ENCODE assay signal across 8 cellular contexts in the genomic region with DNA sequence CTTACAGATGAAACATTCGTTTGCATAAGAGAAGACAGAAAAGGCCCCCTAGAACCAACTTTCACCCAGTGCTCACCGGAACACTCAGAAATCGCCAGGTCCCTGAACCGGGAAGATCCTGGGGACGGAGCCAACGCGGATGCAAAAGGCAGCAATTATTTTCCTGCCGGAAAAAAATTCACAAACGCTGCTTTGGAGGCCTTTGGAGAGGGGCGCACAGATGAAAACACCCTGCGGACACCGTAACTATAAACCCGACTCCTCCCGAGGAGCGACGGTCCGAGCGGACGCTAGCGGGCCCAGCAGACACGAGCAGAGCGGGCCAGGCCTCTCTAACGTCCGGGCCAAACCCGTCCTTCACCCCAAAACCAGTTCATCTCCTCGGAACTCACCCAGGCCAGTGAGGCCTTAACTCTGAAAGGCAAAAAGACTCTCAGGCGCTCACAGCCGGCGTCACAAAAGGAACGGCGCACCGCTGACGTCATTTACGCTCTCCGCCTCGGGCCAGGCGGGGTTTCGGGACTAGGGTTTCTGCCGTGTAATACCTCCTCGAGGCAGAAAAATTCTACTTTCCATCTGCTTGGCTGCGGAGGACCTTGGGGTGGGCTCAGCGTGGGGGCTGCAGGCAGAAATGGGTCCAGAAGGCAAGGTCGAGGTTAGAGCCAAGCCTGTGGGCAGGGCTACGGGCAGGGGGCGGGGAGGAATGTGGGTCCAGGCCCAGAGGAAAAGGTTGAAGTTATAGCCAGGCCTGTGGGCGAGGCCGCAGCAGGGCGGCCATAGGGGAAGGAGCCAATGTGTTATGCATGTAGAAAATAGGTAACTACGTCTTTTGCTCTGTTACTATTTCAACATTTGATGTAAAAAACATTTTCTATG. TPM values are rescaled to one million over a fixed set of nuclear protein-coding genes. Genes with fewer than 3 reads are reported as not detected.
DNase-seq lines count a peak whose midpoint lies in the region; ATAC-seq and TF ChIP-seq lines count a peak whose summit lies in the region.

A gene (minus strand): TSS at position 463 of the 876 bp plus-strand sequence. CDS start 2,413 bp downstream, outside the sequence.

- H3K36me3 ChIP-seq in neural progenitor cell, result peaks cover 26% of the 10 kb centered on the region
- H3K36me3 ChIP-seq in stomach, result peaks cover 29 to 35% (median 34%) of the 10 kb centered on the region in 4 donors

- intact Hi-C loops in stomach (cut with DNase I; ENCODE audit: low total_unique reads), result no loop called here

- WGBS in stomach, 5 donors, result 1 to 3% (median 2%) methylated on average over 31 to 49 of the region's 49 CpGs

- H3F3A ChIP-seq in neural progenitor cell (ENCODE audit: low read depth), result no peaks in the 10 kb centered on the region

- H3K4me2 ChIP-seq in neural progenitor cell, result peak within 1 kb of the TSS; percentile 92

- H3K4me1 ChIP-seq in neural progenitor cell (no peaks in the 10 kb centered on the region), stomach (peaks cover 0 to 25% (median 10%) of the 10 kb centered on the region in 4 donors)

- peak within 1 kb of the TSS; percentile 89 for H2AFZ ChIP-seq in neural progenitor cell (replicated peaks)

- H3K9me3 Mint-ChIP-seq in neural progenitor cell, result peaks cover 70% of the 10 kb centered on the region

- peak within 1 kb of the TSS; percentile 96 for H3K9ac ChIP-seq in neural progenitor cell

- TF ChIP-seq CTCF in LNCaP clone FGC (IDR thresholded peaks at IDR 0.05; ENCODE audit: control insufficient read depth, extremely low read depth, insufficient read depth) (no peak), neural progenitor cell (IDR thresholded peaks at IDR 0.05) (no peak), stomach (IDR thresholded peaks at IDR 0.05) (no peak)

- TF ChIP-seq EP300 in stomach (IDR thresholded peaks at IDR 0.05), result no peak

- peak within 1 kb of the TSS; percentile 98 for H3K4me3 Mint-ChIP-seq in neural progenitor cell

- peaks cover 4% of the 10 kb centered on the region for H3K4me1 Mint-ChIP-seq in neural progenitor cell

- peak within 1 kb of the TSS; percentile 96 for H3K4me3 ChIP-seq in LNCaP clone FGC (ENCODE audit: low read depth, low read length)
- H3K4me3 ChIP-seq in neural progenitor cell, result peak within 1 kb of the TSS; percentile 84
- H3K4me3 ChIP-seq in stomach, result peak within 1 kb of the TSS; percentile 57 to 77 (median 66)

- H3K27me3 ChIP-seq in neural progenitor cell, result no peaks in the 10 kb centered on the region
- H3K27me3 ChIP-seq in stomach, result no peaks in the 10 kb centered on the region

- H3K36me3 Mint-ChIP-seq in neural progenitor cell, result peaks cover 42% of the 10 kb centered on the region

- TF ChIP-seq POLR2A in stomach (IDR thresholded peaks at IDR 0.05), result no peak

- peaks cover 34% of the 10 kb centered on the region for H3K79me2 ChIP-seq in neural progenitor cell (ENCODE audit: low read depth)

- DNase-seq in C1 segment of cervical spinal cord (lab: John Stamatoyannopoulos, UW) (peak; percentile 35 to 83 (median 74)), LNCaP clone FGC (ENCODE audit: low read depth) (peak; percentile 80), SK-N-DZ (ENCODE audit: low spot score) (peak; percentile 84), foreskin melanocyte (peak; percentile 85), neural progenitor cell (ENCODE audit: low spot score) (peak; percentile 93), stomach (peak; percentile 85)
- DNase-seq in activated naive CD4-positive, alpha-beta T cell treated with Interleukin-2 at 50 U/mL for 16 hours, result peak; percentile 87

- H3K9me3 ChIP-seq in neural progenitor cell (ENCODE audit: low read depth) (no peaks in the 10 kb centered on the region), stomach (peaks cover 14 to 64% (median 36%) of the 10 kb centered on the region in 4 donors)

- H3K27me3 Mint-ChIP-seq in neural progenitor cell (ENCODE audit: insufficient read depth, low read depth), result peaks cover 18% of the 10 kb centered on the region

- H3K27ac ChIP-seq in neural progenitor cell (peak within 1 kb of the TSS; percentile 14), stomach (peak within 1 kb of the TSS; percentile 85 to 91 (median 90))

- ATAC-seq in GM19468 (IDR thresholded peaks at IDR 0.05; ENCODE audit: extremely low read depth, unreplicated experiment), result peak; percentile 52

- H4K20me1 ChIP-seq in neural progenitor cell (ENCODE audit: low read depth), result no peaks in the 10 kb centered on the region

- H3K27ac Mint-ChIP-seq in neural progenitor cell, result peak within 1 kb of the TSS; percentile 100

RNA-seq across cellular contexts. Expression of the gene that starts here (rescaled TPM):
- 6.6 and 9.1 TPM in 2 replicates for polyA plus RNA-seq in SK-N-DZ (2014; cell fraction: cytosol; rRNA removed)
- 3.8 and 6.3 TPM in 2 replicates for polyA plus RNA-seq in SK-N-DZ (2014; cell fraction: nucleus; rRNA removed)
- total RNA-seq in neural progenitor cell (ENCODE audit: low replicate concordance) (29.6 and 32.6 TPM in 2 replicates), stomach (10 to 100 TPM in 1 of 5 donors, 1 to 10 TPM in 4; 1.4 to 22.2 (median 5.8) TPM)
- 1 to 10 TPM; 2.0 to 3.2 (median 2.3) TPM for polyA plus RNA-seq in stomach

Comparison
In these comparisons a context has a peak if more than half of its experiments do, and no peak if none do; other contexts are left out.
1. Peak in every context shown above with its lines: DNase-seq, ATAC-seq, H3K4me3 ChIP-seq and H3K27ac ChIP-seq.